1 cellular context compared by ENCODE assay signal in genomic region chr6:152966168-152966894, GRCh38. TPM values are rescaled to one million over a fixed set of nuclear protein-coding genes. Genes with fewer than 3 reads are reported as not detected.
"Had no signal": no experiment of that assay in that cellular context is flagged by ENCODE, and none has a peak within 500 bp of the region (broad histone marks: within the 10 kb centered on the region; RNA-seq: fewer than 3 reads in every experiment).

No MANE protein-coding gene starts in this region.

RNA-seq across cellular contexts. Expression of gene FBXO5, which starts 16.5 kb away (rescaled TPM):
- total RNA-seq: ascending aorta had no signal
